Comparison of ENCODE assay signal across 1 cellular context in genomic region chr11:45930031-45930794, GRCh38.
TF ChIP-seq lines count a peak whose summit lies in the region.

No MANE protein-coding gene starts in this region.

TF ChIP-seq in GM23338, 12 proteins besides CTCF, POLR2A, EP300 and RAD21:
- TF ChIP-seq ZNF462 (CRISPR knock-in tag; IDR thresholded peaks at IDR 0.05) = no peak
- TF ChIP-seq EZH2 (IDR thresholded peaks at IDR 0.05; ENCODE audit: low read depth, unreplicated experiment) = no peak
- TF ChIP-seq NANOG (IDR thresholded peaks at IDR 0.05; ENCODE audit: borderline replicate concordance) = no peak
- no peak for TF ChIP-seq STAT1 (IDR thresholded peaks at IDR 0.05; ENCODE audit: unreplicated experiment)
- TF ChIP-seq ETS1 (IDR thresholded peaks at IDR 0.05) = no peak
- no peak for TF ChIP-seq ZNF114 (CRISPR knock-in tag; IDR thresholded peaks at IDR 0.05)
- TF ChIP-seq ZNF331 (CRISPR knock-in tag; IDR thresholded peaks at IDR 0.05; ENCODE audit: low read depth) = no peak
- no peak for TF ChIP-seq POLR2AphosphoS5 (IDR thresholded peaks at IDR 0.05; ENCODE audit: low read depth)
- no peak for TF ChIP-seq REST (IDR thresholded peaks at IDR 0.05; ENCODE audit: unreplicated experiment)
- no peak for TF ChIP-seq JUNB (IDR thresholded peaks at IDR 0.05; ENCODE audit: unreplicated experiment)
- no peak for TF ChIP-seq EZH2phosphoT487 (IDR thresholded peaks at IDR 0.05; ENCODE audit: unreplicated experiment)
- no peak for TF ChIP-seq CREB1 (CRISPR knock-in tag; IDR thresholded peaks at IDR 0.05; ENCODE audit: low read depth)
